19 cellular contexts compared by ENCODE assay signal in genomic region chr22:35104491-35104890, GRCh38. TPM values are rescaled to one million over a fixed set of nuclear protein-coding genes. Genes with fewer than 3 reads are reported as not detected.
DNase-seq lines count a peak whose midpoint lies in the region; ATAC-seq, FAIRE-seq and TF ChIP-seq lines count a peak whose summit lies in the region.
"Had no signal": no experiment of that assay in that cellular context is flagged by ENCODE, and none has a peak within 500 bp of the region (broad histone marks: within the 10 kb centered on the region; RNA-seq: fewer than 3 reads in every experiment).

No MANE protein-coding gene starts in this region.

- no peak overlapping the region for H3K4me3 Mint-ChIP-seq in activated CD8-positive, alpha-beta T cell treated with anti-CD3 and anti-CD28 coated beads for 36 hours
- H3K4me3 Mint-ChIP-seq: CD4-positive, alpha-beta T cell had no signal

- H3K27ac Mint-ChIP-seq in activated CD8-positive, alpha-beta T cell treated with anti-CD3 and anti-CD28 coated beads for 36 hours, result no peak overlapping the region
- H3K27ac Mint-ChIP-seq: CD4-positive, alpha-beta T cell had no signal

- no peaks in the 10 kb centered on the region for H3K36me3 ChIP-seq in Peyer's patch
- no peaks in the 10 kb centered on the region for H3K36me3 ChIP-seq in right atrium auricular region

- peaks cover 0 to 12% (median 0%) of the 10 kb centered on the region in 4 donors for H3K4me1 ChIP-seq in Peyer's patch
- no peaks in the 10 kb centered on the region for H3K4me1 ChIP-seq in right atrium auricular region

- no peak overlapping the region for H3K4me3 ChIP-seq in Peyer's patch
- no peak overlapping the region for H3K4me3 ChIP-seq in right atrium auricular region
- H3K4me3 ChIP-seq: GM23248 had no signal

- POLR2A ChIA-PET in activated CD8-positive, alpha-beta T cell treated with anti-CD3 and anti-CD28 coated beads for 36 hours (lab: Charles Lee), result no interaction called here

- H3K27me3 ChIP-seq in Peyer's patch, result no peaks in the 10 kb centered on the region
- H3K27me3 ChIP-seq in right atrium auricular region, result no peaks in the 10 kb centered on the region

- ATAC-seq in activated CD8-positive, alpha-beta T cell treated with anti-CD3 and anti-CD28 coated beads for 36 hours, result no peak
- ATAC-seq: HCT116, HepG2 had no signal

- H3K36me3 Mint-ChIP-seq in activated CD8-positive, alpha-beta T cell treated with anti-CD3 and anti-CD28 coated beads for 36 hours (ENCODE audit: low read depth), result no peaks in the 10 kb centered on the region

- no peaks in the 10 kb centered on the region for H3K9me3 ChIP-seq in Peyer's patch
- peaks cover 0 to 18% of the 10 kb centered on the region in 2 donors for H3K9me3 ChIP-seq in right atrium auricular region

- FAIRE-seq in GM18507 (lab: Jason Lieb, UNC), result peak; percentile 57
- FAIRE-seq: H54, HepG2, HTR-8/SVneo had no signal

- peaks cover 14% of the 10 kb centered on the region for H3K27me3 Mint-ChIP-seq in activated CD8-positive, alpha-beta T cell treated with anti-CD3 and anti-CD28 coated beads for 36 hours

- peaks cover 5% of the 10 kb centered on the region for H3K9me3 Mint-ChIP-seq in activated CD8-positive, alpha-beta T cell treated with anti-CD3 and anti-CD28 coated beads for 36 hours

- peak overlapping the region in 3 of 4 donors; percentile 38 to 83 (median 50) for H3K27ac ChIP-seq in Peyer's patch
- H3K27ac ChIP-seq in right atrium auricular region, result no peak overlapping the region
- H3K27ac ChIP-seq: GM23248 had no signal

- no peaks in the 10 kb centered on the region for H3K4me1 Mint-ChIP-seq in activated CD8-positive, alpha-beta T cell treated with anti-CD3 and anti-CD28 coated beads for 36 hours (ENCODE audit: low read depth)

- no peak for DNase-seq in GM18507 (ENCODE audit: extremely low spot score, insufficient read length, low read depth)
- no peak for DNase-seq in Peyer's patch
- peak; percentile 11 for DNase-seq in mesenteric fat pad (ENCODE audit: low spot score)
- DNase-seq in right atrium auricular region (ENCODE audit: low spot score), result no peak
- no peak for DNase-seq in NOMO-1 treated with DMSO at 0.1 percent for 48 hours (lab: John Stamatoyannopoulos, UW; ENCODE audit: unreplicated experiment)
- DNase-seq in midbrain (lab: John Stamatoyannopoulos, UW), result no peak
- no peak for DNase-seq in activated CD8-positive, alpha-beta T cell treated with anti-CD3 and anti-CD28 coated beads for 36 hours
- DNase-seq: ACHN; C1 segment of cervical spinal cord; Calu3; CD4-positive, alpha-beta T cell; DMS 273 treated with DMSO at 0.1 percent for 48 hours; GM23248 had no signal

- no peak for TF ChIP-seq POLR2A in Peyer's patch (IDR thresholded peaks at IDR 0.05)

- CTCF ChIA-PET in activated CD8-positive, alpha-beta T cell treated with anti-CD3 and anti-CD28 coated beads for 36 hours (lab: Charles Lee), result interaction anchor here (0.9 kb wide), 1 partner anchor 46 kb away, joined by 5 read pairs; no protein-coding TSS in a partner anchor

- intact Hi-C loops in activated CD8-positive, alpha-beta T cell treated with anti-CD3 and anti-CD28 coated beads for 36 hours (cut with micrococcal nuclease), result no loop called here

- TF ChIP-seq CTCF in Peyer's patch (IDR thresholded peaks at IDR 0.05) (no peak), right atrium auricular region (IDR thresholded peaks at IDR 0.05) (no peak)
- no peak for TF ChIP-seq CTCF in activated CD8-positive, alpha-beta T cell treated with anti-CD3 and anti-CD28 coated beads for 36 hours (IDR thresholded peaks at IDR 0.05)

RNA-seq across cellular contexts. Expression of gene ISX, which starts 38.5 kb away (rescaled TPM):
- total RNA-seq in Peyer's patch, result 100 to 1,000 TPM in 2 of 4 donors, 10 to 100 TPM in 2; 26.4 to 187 (median 115) TPM
- total RNA-seq in mesenteric fat pad, result not detected
- total RNA-seq in right atrium auricular region, result not detected
- total RNA-seq in activated CD8-positive, alpha-beta T cell treated with anti-CD3 and anti-CD28 coated beads for 36 hours, result not detected
- total RNA-seq: A172; Calu3; CD4-positive, alpha-beta T cell; Daoy; GM23248 had no signal

Comparison
In these comparisons a context has a peak if more than half of its experiments do, and no peak if none do; other contexts are left out.
1. H3K27ac ChIP-seq: peak in Peyer's patch (3 of 4); none in right atrium auricular region (0 of 2).
2. RNA of gene ISX, which starts 38.5 kb away (total RNA-seq): 26.4 to 187 TPM in Peyer's patch; not detected in mesenteric fat pad (single experiment), not detected in right atrium auricular region and not detected in activated CD8-positive, alpha-beta T cell treated with anti-CD3 and anti-CD28 coated beads for 36 hours; every median in the first group is over 10 times any median in the second.